Comparison of ENCODE assay signal across 8 cellular contexts in genomic region chr17:44636562-44636961, GRCh38. TPM values are rescaled to one million over a fixed set of nuclear protein-coding genes. Genes with fewer than 3 reads are reported as not detected.
DNase-seq lines count a peak whose midpoint lies in the region; ATAC-seq, FAIRE-seq and TF ChIP-seq lines count a peak whose summit lies in the region.

No MANE protein-coding gene starts in this region.

- no peak for TF ChIP-seq POLR2A in vagina (IDR thresholded peaks at IDR 0.05)

- no peak for FAIRE-seq in GM19239 (lab: Jason Lieb, UNC)

- H2AFZ ChIP-seq in KMS-11 (ENCODE audit: low read depth): no peak overlapping the region

- H3K27me3 ChIP-seq in KMS-11 (ENCODE audit: insufficient read depth, low read depth) (no peaks in the 10 kb centered on the region), right atrium auricular region (no peaks in the 10 kb centered on the region), vagina (no peaks in the 10 kb centered on the region)

- no peak overlapping the region for H3K4me2 ChIP-seq in KMS-11

- no peak overlapping the region for H3K9ac ChIP-seq in KMS-11

- no peak for ATAC-seq in HG02642 (IDR thresholded peaks at IDR 0.05; ENCODE audit: poor library complexity, unreplicated experiment)

- TF ChIP-seq CTCF in C4-2B (conservative IDR thresholded peaks at IDR 0.05) (peak; percentile 20; the same call in 1 of the 2 replicates), KMS-11 (conservative IDR thresholded peaks at IDR 0.05; ENCODE audit: low read depth, low read length) (peak; percentile 40; the same call in 1 of the 2 replicates), right atrium auricular region (IDR thresholded peaks at IDR 0.05) (peak; percentile 38 to 57), vagina (IDR thresholded peaks at IDR 0.05) (peak in 2 of 3 experiments; percentile 50 to 59)

- no peak overlapping the region for H3K4me3 ChIP-seq in KMS-11 (IDR thresholded peaks at IDR 0.05; ENCODE audit: insufficient read depth, low read depth, low read length)
- no peak overlapping the region for H3K4me3 ChIP-seq in right atrium auricular region
- H3K4me3 ChIP-seq in vagina: no peak overlapping the region

- no peak overlapping the region for H3K27ac ChIP-seq in C4-2B
- H3K27ac ChIP-seq in KMS-11: no peak overlapping the region
- H3K27ac ChIP-seq in right atrium auricular region: no peak overlapping the region
- no peak overlapping the region for H3K27ac ChIP-seq in vagina

- no peaks in the 10 kb centered on the region for H3K9me3 ChIP-seq in right atrium auricular region
- H3K9me3 ChIP-seq in vagina: no peaks in the 10 kb centered on the region

- intact Hi-C loops in vagina (cut with DNase I): loop anchor here (5.0 kb wide), 1 partner anchor 104 kb away; no protein-coding TSS in a partner anchor

- DNase-seq in SKM-1 (lab: John Stamatoyannopoulos, UW; ENCODE audit: unreplicated experiment) (peak; percentile 60), right atrium auricular region (ENCODE audit: low spot score) (no peak), vagina (ENCODE audit: extremely low spot score in 2 of 2) (no peak), GM19239 (ENCODE audit: insufficient read length, low spot score) (no peak), GM19240 (ENCODE audit: insufficient read length, low spot score) (no peak)

- H3K79me2 ChIP-seq in KMS-11 (ENCODE audit: insufficient read depth, low read depth): no peaks in the 10 kb centered on the region

- H3K36me3 ChIP-seq in KMS-11 (ENCODE audit: insufficient read depth): no peaks in the 10 kb centered on the region
- no peaks in the 10 kb centered on the region for H3K36me3 ChIP-seq in right atrium auricular region
- H3K36me3 ChIP-seq in vagina: no peaks in the 10 kb centered on the region

- H3K4me1 ChIP-seq in KMS-11 (ENCODE audit: low read depth, poor library complexity, severe bottlenecking): no peaks in the 10 kb centered on the region
- no peaks in the 10 kb centered on the region for H3K4me1 ChIP-seq in right atrium auricular region
- H3K4me1 ChIP-seq in vagina: no peaks in the 10 kb centered on the region

- no peaks in the 10 kb centered on the region for H4K20me1 ChIP-seq in KMS-11 (ENCODE audit: insufficient read depth)

RNA-seq across cellular contexts. Expression of gene MEIOC, which starts 19.7 kb away (rescaled TPM):
- under 1 TPM in 1 of 2 donors, not detected in 1; 0.44 TPM for total RNA-seq in right atrium auricular region
- not detected for total RNA-seq in vagina

RNA-seq across cellular contexts. Expression of gene CCDC43, which starts 53.0 kb away (rescaled TPM):
- total RNA-seq in right atrium auricular region: 10 to 100 TPM; 18.8 to 26.7 TPM
- 15.5 TPM for total RNA-seq in vagina
